ENCODE assay signal across 8 cellular contexts in genomic region chr13:51435002-51435578, GRCh38. TPM values are rescaled to one million over a fixed set of nuclear protein-coding genes. Genes with fewer than 3 reads are reported as not detected.
DNase-seq lines count a peak whose midpoint lies in the region; ATAC-seq, FAIRE-seq and TF ChIP-seq lines count a peak whose summit lies in the region.

No MANE protein-coding gene starts in this region.

- no peak for ATAC-seq in omental fat pad (ENCODE audit: low FRiP score)
- ATAC-seq in GM18907 (IDR thresholded peaks at IDR 0.05; ENCODE audit: unreplicated experiment), result no peak
- no peak for ATAC-seq in activated T-helper 17 cell treated with anti-CD3 and anti-CD28 coated beads, Interleukin-2, amount 50 U/mL, for 72 hours (replicated peaks)

- H3K56ac ChIP-seq in H9 (ENCODE audit: insufficient read length, low read depth, low read length), result no peak overlapping the region

- H2BK5ac ChIP-seq in H9 (ENCODE audit: insufficient read length, low read length), result no peak overlapping the region

- H3K4ac ChIP-seq in H9 (ENCODE audit: low read depth, low read length), result no peak overlapping the region

- no peak overlapping the region for H4K8ac ChIP-seq in H9 (replicated peaks; ENCODE audit: insufficient read length, low read depth, low read length)

- H3K4me3 Mint-ChIP-seq in H9, result no peak overlapping the region
- no peak overlapping the region for H3K4me3 Mint-ChIP-seq in activated T-helper 17 cell treated with anti-CD3 and anti-CD28 coated beads, Interleukin-2, amount 50 U/mL, for 72 hours

- peaks cover 3 to 23% (median 6%) of the 10 kb centered on the region in 3 experiments; a peak in 6 of 7 replicates for H3K36me3 Mint-ChIP-seq in H9 (ENCODE audit: insufficient read depth in 1 of 3, low read depth in 3 of 3)
- H3K36me3 Mint-ChIP-seq in activated T-helper 17 cell treated with anti-CD3 and anti-CD28 coated beads, Interleukin-2, amount 50 U/mL, for 72 hours (ENCODE audit: low read depth), result peaks cover 65% of the 10 kb centered on the region

- H3K14ac ChIP-seq in H9 (ENCODE audit: insufficient read depth, low read length), result no peak overlapping the region

- intact Hi-C loops in kidney (cut with DNase I), result no loop called here

- H4K20me1 ChIP-seq in H9 (ENCODE audit: control insufficient read depth, insufficient read depth, insufficient read length), result no peaks in the 10 kb centered on the region

- H3K27ac ChIP-seq in H9 (ENCODE audit: insufficient read length, low read depth, low read length) (no peak overlapping the region), kidney (ENCODE audit: low read depth in 2 of 2, low read length in 2 of 2) (no peak overlapping the region)

- H2BK120ac ChIP-seq in H9 (ENCODE audit: low read depth, low read length, poor library complexity, severe bottlenecking), result no peak overlapping the region

- H3K79me1 ChIP-seq in H9 (ENCODE audit: insufficient read depth, low read depth, low read length, poor library complexity, severe bottlenecking), result no peaks in the 10 kb centered on the region

- H3K4me1 Mint-ChIP-seq in H9, result peaks cover 27 to 42% of the 10 kb centered on the region in 2 experiments
- peaks cover 5% of the 10 kb centered on the region for H3K4me1 Mint-ChIP-seq in activated T-helper 17 cell treated with anti-CD3 and anti-CD28 coated beads, Interleukin-2, amount 50 U/mL, for 72 hours

- H3K4me1 ChIP-seq in H9 (ENCODE audit: insufficient read depth, low read length) (no peaks in the 10 kb centered on the region), kidney (ENCODE audit: control insufficient read depth in 1 of 2, insufficient read depth in 1 of 2, low read depth in 1 of 2, low read length in 2 of 2) (no peaks in the 10 kb centered on the region)

- H3K27ac Mint-ChIP-seq in H9, result no peak overlapping the region
- no peak overlapping the region for H3K27ac Mint-ChIP-seq in activated T-helper 17 cell treated with anti-CD3 and anti-CD28 coated beads, Interleukin-2, amount 50 U/mL, for 72 hours

- H3K27me3 Mint-ChIP-seq in H9 (ENCODE audit: low read depth), result no peaks in the 10 kb centered on the region
- no peaks in the 10 kb centered on the region for H3K27me3 Mint-ChIP-seq in activated T-helper 17 cell treated with anti-CD3 and anti-CD28 coated beads, Interleukin-2, amount 50 U/mL, for 72 hours

- no peaks in the 10 kb centered on the region for H3K36me3 ChIP-seq in kidney (ENCODE audit: control insufficient read depth in 1 of 2, insufficient read depth in 2 of 2, low read length in 2 of 2)

- FAIRE-seq in A204.1 (lab: Jason Lieb, UNC) (peak; percentile 98), kidney (lab: Jason Lieb, UNC) (peak; percentile 88)

- no peak overlapping the region for H2BK15ac ChIP-seq in H9 (ENCODE audit: low read depth, low read length)

- H3K9me3 Mint-ChIP-seq in H9, result no peaks in the 10 kb centered on the region
- no peaks in the 10 kb centered on the region for H3K9me3 Mint-ChIP-seq in activated T-helper 17 cell treated with anti-CD3 and anti-CD28 coated beads, Interleukin-2, amount 50 U/mL, for 72 hours

- H4K5ac ChIP-seq in H9 (ENCODE audit: insufficient read length, low read depth, low read length), result no peak overlapping the region

- H3K9me3 ChIP-seq in H9 (ENCODE audit: control insufficient read depth, low read depth, low read length) (no peaks in the 10 kb centered on the region), kidney (ENCODE audit: control insufficient read depth in 1 of 2, low read length in 2 of 2) (no peaks in the 10 kb centered on the region)

- no peak overlapping the region for H4K91ac ChIP-seq in H9 (ENCODE audit: insufficient read length, low read depth, low read length)

- H2AFZ ChIP-seq in H9 (ENCODE audit: low read length), result no peak overlapping the region

- H2BK20ac ChIP-seq in H9 (ENCODE audit: low read depth, low read length, poor library complexity, severe bottlenecking), result no peak overlapping the region

- no peak overlapping the region for H2AK5ac ChIP-seq in H9 (ENCODE audit: insufficient read length, low read length)

- H3K9ac ChIP-seq in H9 (ENCODE audit: extremely low read depth, insufficient read length, low read length), result no peak overlapping the region
- H3K9ac ChIP-seq in kidney (ENCODE audit: low read length in 2 of 2), result no peak overlapping the region

- no peak overlapping the region for H2BK12ac ChIP-seq in H9 (ENCODE audit: insufficient read length, low read depth, low read length)

- H3K27me3 ChIP-seq in H9 (ENCODE audit: insufficient read depth, low read length), result no peaks in the 10 kb centered on the region

- TF ChIP-seq CTCF in H9 (conservative IDR thresholded peaks at IDR 0.05) (peak; percentile 69), WI38 (IDR thresholded peaks at IDR 0.05; ENCODE audit: low read depth, low read length) (peak; percentile 28; the same call in 1 of the 2 replicates), kidney (IDR thresholded peaks at IDR 0.05; ENCODE audit: borderline replicate concordance, extremely low read depth, insufficient read depth) (peak; percentile 30), omental fat pad (IDR thresholded peaks at IDR 0.05) (no peak)

- H3T11ph ChIP-seq in H9 (ENCODE audit: low read length), result no peak overlapping the region

- no peak overlapping the region for H3K18ac ChIP-seq in H9 (ENCODE audit: insufficient read length, low read depth, low read length)

- H3K4me2 ChIP-seq in H9 (ENCODE audit: insufficient read depth, insufficient read length, low read length), result no peak overlapping the region

- H3K23ac ChIP-seq in H9 (ENCODE audit: insufficient read length, low read depth, low read length), result no peak overlapping the region

- H3K23me2 ChIP-seq in H9 (ENCODE audit: insufficient read length, low read depth, low read length, poor library complexity, severe bottlenecking), result no peaks in the 10 kb centered on the region

- no peaks in the 10 kb centered on the region for H3K79me2 ChIP-seq in H9 (ENCODE audit: insufficient read depth, low read length)

- DNase-seq in H9 (no peak), kidney (no peak), omental fat pad (ENCODE audit: low spot score) (no peak), inferior parietal cortex (ENCODE audit: extremely low spot score) (no peak)

- H3K4me3 ChIP-seq in WI38 (ENCODE audit: low read depth, low read length), result no peak overlapping the region
- H3K4me3 ChIP-seq in kidney (ENCODE audit: low read length in 2 of 2), result no peak overlapping the region

- WGBS in H9 (ENCODE audit: extremely low coverage, insufficient read length, low lambda C conversion rate), result no CpG with 5 or more reads among the region's 1 CpG

RNA-seq across cellular contexts. Expression of gene INTS6, which starts 17.7 kb away (rescaled TPM):
- 60.4 and 61.2 TPM in 2 replicates for total RNA-seq in H9 (2021)
- 31.0 TPM for total RNA-seq in kidney
- polyA plus RNA-seq in kidney (ENCODE audit: insufficient read depth, low read depth, low replicate concordance), result 8.3 TPM
- 10 to 100 TPM; 31.3 to 69.7 (median 40.0) TPM for total RNA-seq in omental fat pad
- total RNA-seq in activated T-helper 17 cell treated with anti-CD3 and anti-CD28 coated beads, Interleukin-2, amount 50 U/mL, for 72 hours, result 10 to 100 TPM; 54.2 to 69.4 TPM

Comparison
In these comparisons a context has a peak if more than half of its experiments do, and no peak if none do; other contexts are left out.
1. CTCF ChIP-seq: peak in H9 (single experiment), WI38 (single experiment) and kidney (single experiment); none in omental fat pad (0 of 3).